Comparison of ENCODE assay signal across 2 cellular contexts in the genomic region with DNA sequence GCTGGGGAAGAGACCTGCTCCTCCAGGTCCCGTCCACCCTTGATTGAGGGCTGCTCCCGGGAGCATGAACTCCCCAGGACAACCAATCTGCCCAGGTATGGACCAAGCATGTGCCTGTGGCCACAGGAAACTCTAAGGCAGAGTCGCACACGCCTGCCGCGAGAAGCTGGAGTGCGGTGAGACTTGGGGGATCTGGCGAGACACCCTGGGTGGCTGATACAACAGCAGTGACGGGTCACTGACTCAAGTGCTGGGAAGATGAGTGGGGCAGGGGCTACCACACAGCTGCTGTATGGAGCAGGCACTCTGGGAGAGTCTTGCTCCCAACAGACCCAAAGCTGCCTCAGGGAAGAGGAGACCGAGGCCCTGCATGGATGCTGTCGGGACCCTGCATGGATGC.
TF ChIP-seq lines count a peak whose summit lies in the region.

No MANE protein-coding gene starts in this region.

TF ChIP-seq in A549, 52 proteins besides CTCF, POLR2A, EP300 and RAD21:
- TF ChIP-seq RARB (CRISPR knock-in tag; IDR thresholded peaks at IDR 0.05) (no peak), ZSCAN20 (CRISPR knock-in tag; IDR thresholded peaks at IDR 0.05) (no peak), MAFK (IDR thresholded peaks at IDR 0.05; ENCODE audit: partially characterized antibody) (no peak), BHLHE40 (IDR thresholded peaks at IDR 0.05; ENCODE audit: low read depth, low read length) (no peak), REST (IDR thresholded peaks at IDR 0.05) (no peak), HOXB13 (CRISPR knock-in tag; IDR thresholded peaks at IDR 0.05; ENCODE audit: low read depth) (no peak)

TF ChIP-seq in HepG2, 621 proteins besides CTCF, POLR2A, EP300 and RAD21:
- TF ChIP-seq ZSCAN29 (CRISPR knock-in tag; conservative IDR thresholded peaks at IDR 0.05) (no peak), AGO1 (IDR thresholded peaks at IDR 0.05; ENCODE audit: low read depth, low read length, poor library complexity, severe bottlenecking) (no peak), NFAT5 (CRISPR knock-in tag; IDR thresholded peaks at IDR 0.05) (no peak), NR2F6 (IDR thresholded peaks at IDR 0.05) (no peak), NR2F6 (CRISPR knock-in tag; IDR thresholded peaks at IDR 0.05) (no peak), ZNF562 (CRISPR knock-in tag; IDR thresholded peaks at IDR 0.05; ENCODE audit: borderline replicate concordance) (no peak), ZNF550 (CRISPR knock-in tag; IDR thresholded peaks at IDR 0.05; ENCODE audit: borderline replicate concordance) (no peak), SRSF9 (IDR thresholded peaks at IDR 0.05; ENCODE audit: borderline replicate concordance, insufficient read depth, low read depth, low read length, poor library complexity, severe bottlenecking) (no peak), NFE2 (CRISPR knock-in tag; IDR thresholded peaks at IDR 0.05) (no peak), ZNF710 (CRISPR knock-in tag; IDR thresholded peaks at IDR 0.05; ENCODE audit: borderline replicate concordance) (no peak), ZNF33A (CRISPR knock-in tag; IDR thresholded peaks at IDR 0.05; ENCODE audit: borderline replicate concordance) (no peak), KLF15 (CRISPR knock-in tag; IDR thresholded peaks at IDR 0.05; ENCODE audit: borderline replicate concordance) (no peak), ZFP36 (IDR thresholded peaks at IDR 0.05; ENCODE audit: borderline replicate concordance, low read depth, low read length, partially characterized antibody) (no peak), HBP1 (CRISPR knock-in tag; IDR thresholded peaks at IDR 0.05; ENCODE audit: low read depth) (no peak)
- TF ChIP-seq, protein P1, sequence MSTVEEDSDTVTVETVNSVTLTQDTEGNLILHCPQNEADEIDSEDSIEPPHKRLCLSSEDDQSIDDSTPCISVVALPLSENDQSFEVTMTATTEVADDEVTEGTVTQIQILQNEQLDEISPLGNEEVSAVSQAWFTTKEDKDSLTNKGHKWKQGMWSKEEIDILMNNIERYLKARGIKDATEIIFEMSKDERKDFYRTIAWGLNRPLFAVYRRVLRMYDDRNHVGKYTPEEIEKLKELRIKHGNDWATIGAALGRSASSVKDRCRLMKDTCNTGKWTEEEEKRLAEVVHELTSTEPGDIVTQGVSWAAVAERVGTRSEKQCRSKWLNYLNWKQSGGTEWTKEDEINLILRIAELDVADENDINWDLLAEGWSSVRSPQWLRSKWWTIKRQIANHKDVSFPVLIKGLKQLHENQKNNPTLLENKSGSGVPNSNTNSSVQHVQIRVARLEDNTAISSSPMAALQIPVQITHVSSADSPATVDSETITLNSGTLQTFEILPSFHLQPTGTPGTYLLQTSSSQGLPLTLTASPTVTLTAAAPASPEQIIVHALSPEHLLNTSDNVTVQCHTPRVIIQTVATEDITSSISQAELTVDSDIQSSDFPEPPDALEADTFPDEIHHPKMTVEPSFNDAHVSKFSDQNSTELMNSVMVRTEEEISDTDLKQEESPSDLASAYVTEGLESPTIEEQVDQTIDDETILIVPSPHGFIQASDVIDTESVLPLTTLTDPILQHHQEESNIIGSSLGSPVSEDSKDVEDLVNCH (CRISPR knock-in tag; IDR thresholded peaks at IDR 0.05) = no peak
